24 cellular contexts compared by ENCODE assay signal in the genomic region with DNA sequence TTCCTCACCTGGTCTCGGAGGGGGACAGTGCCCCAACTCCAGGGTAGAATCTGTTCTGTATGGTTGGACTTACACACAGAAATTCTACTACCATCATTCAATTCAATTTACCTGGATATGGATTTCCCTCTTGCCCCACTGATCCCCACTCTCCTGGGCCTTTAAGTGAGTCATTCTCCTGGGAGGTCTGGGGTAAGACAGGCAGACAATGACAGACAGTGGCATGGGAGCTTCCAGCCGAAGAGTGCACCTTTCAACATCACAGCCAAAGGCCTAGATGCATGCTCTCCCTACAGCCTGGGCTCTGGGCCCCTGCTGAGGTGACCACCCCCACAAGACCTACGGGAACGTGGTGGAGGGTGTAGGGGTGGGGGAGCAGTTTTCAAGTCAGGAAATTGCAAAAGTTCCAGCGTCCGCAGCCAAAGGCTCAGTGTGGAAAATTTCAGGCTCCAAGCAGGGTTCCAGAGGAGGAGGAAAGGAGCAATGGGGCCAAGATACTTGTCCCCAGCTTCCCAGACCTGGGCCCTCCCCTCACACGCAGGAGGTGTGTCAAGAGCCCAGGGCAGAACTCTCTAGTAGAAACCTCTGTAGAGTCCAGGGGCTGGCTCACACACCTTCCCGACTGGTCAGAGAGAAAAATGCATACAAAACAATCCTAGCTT.
DNase-seq lines count a peak whose midpoint lies in the region; ATAC-seq and TF ChIP-seq lines count a peak whose summit lies in the region.
"Had no signal": no experiment of that assay in that cellular context is flagged by ENCODE, and none has a peak within 500 bp of the region (broad histone marks: within the 10 kb centered on the region; RNA-seq: fewer than 3 reads in every experiment).

No MANE protein-coding gene starts in this region.

- H3K36me3 Mint-ChIP-seq in H9 (ENCODE audit: insufficient read depth in 1 of 3, low read depth in 3 of 3), result no peaks in the 10 kb centered on the region
- H3K36me3 Mint-ChIP-seq: brain had no signal

- H3K9me3 ChIP-seq in H9 (ENCODE audit: control insufficient read depth, low read depth, low read length) (no peaks in the 10 kb centered on the region), suprapubic skin (no peaks in the 10 kb centered on the region), BE2C (no peaks in the 10 kb centered on the region)
- H3K9me3 ChIP-seq: MG63 had no signal

- no peak for TF ChIP-seq EP300 in suprapubic skin (IDR thresholded peaks at IDR 0.05)

- no peaks in the 10 kb centered on the region for H3K27me3 ChIP-seq in H9 (ENCODE audit: insufficient read depth, low read length)
- peaks cover 12% of the 10 kb centered on the region for H3K27me3 ChIP-seq in suprapubic skin
- H3K27me3 ChIP-seq in BE2C, result no peaks in the 10 kb centered on the region
- H3K27me3 ChIP-seq: BLaER1 treated with 17β-estradiol and CSF1 and Interleukin-3, amounts not matched to agents 10 nM and 100 nM; MG63 had no signal

- no peak overlapping the region for H3K56ac ChIP-seq in H9 (ENCODE audit: insufficient read length, low read depth, low read length)

- no peak overlapping the region for H2BK20ac ChIP-seq in H9 (ENCODE audit: low read depth, low read length, poor library complexity, severe bottlenecking)

- no peak overlapping the region for H3K4me3 Mint-ChIP-seq in H9
- H3K4me3 Mint-ChIP-seq: activated CD4-positive, alpha-beta T cell treated with anti-CD3 and anti-CD28 coated beads, Interleukin-2, amount 10 ng/mL, durations not matched to agents 24 days and 14 days; activated T-cell treated with anti-CD3 and anti-CD28 coated beads, Interleukin-2, amount 50 U/mL, for 4 hours; brain; naive thymus-derived CD4-positive, alpha-beta T cell; stimulated activated naive CD8-positive, alpha-beta T cell treated with anti-CD3 and anti-CD28 coated beads, Interleukin-15, amount 100 ng/mL, for 72 hours had no signal

- no peak overlapping the region for H3K23ac ChIP-seq in H9 (ENCODE audit: insufficient read length, low read depth, low read length)

- peaks cover 5% of the 10 kb centered on the region for H3K27me3 Mint-ChIP-seq in H9 (ENCODE audit: low read depth)

- intact Hi-C loops in left ventricle myocardium superior (cut with micrococcal nuclease), result no loop called here

- no peaks in the 10 kb centered on the region for H3K36me3 ChIP-seq in suprapubic skin
- H3K36me3 ChIP-seq in BE2C, result no peaks in the 10 kb centered on the region
- H3K36me3 ChIP-seq: BLaER1 treated with 17β-estradiol and CSF1 and Interleukin-3, amounts not matched to agents 10 nM and 100 nM; MG63; tibial nerve had no signal

- no peaks in the 10 kb centered on the region for H4K20me1 ChIP-seq in H9 (ENCODE audit: control insufficient read depth, insufficient read depth, insufficient read length)

- H3K18ac ChIP-seq in H9 (ENCODE audit: insufficient read length, low read depth, low read length), result no peak overlapping the region

- no CpG with 5 or more reads among the region's 8 CpGs for WGBS in H9 (ENCODE audit: extremely low coverage, insufficient read length, low lambda C conversion rate)
- WGBS in suprapubic skin, result 67% methylated on average over 8 of the region's 8 CpGs

- H3T11ph ChIP-seq in H9 (ENCODE audit: low read length), result no peak overlapping the region

- no peaks in the 10 kb centered on the region for H3K23me2 ChIP-seq in H9 (ENCODE audit: insufficient read length, low read depth, low read length, poor library complexity, severe bottlenecking)

- no peak overlapping the region for H2AK5ac ChIP-seq in H9 (ENCODE audit: insufficient read length, low read length)

- H3K27ac ChIP-seq in H9 (ENCODE audit: insufficient read length, low read depth, low read length) (no peak overlapping the region), coronary artery (peak overlapping the region; percentile 77 to 88), suprapubic skin (peak overlapping the region; percentile 29)
- H3K27ac ChIP-seq: BLaER1 treated with 17β-estradiol and CSF1 and Interleukin-3, amounts not matched to agents 10 nM and 100 nM; tibial nerve had no signal

- H2BK15ac ChIP-seq in H9 (ENCODE audit: low read depth, low read length), result no peak overlapping the region

- no peaks in the 10 kb centered on the region for H3K79me1 ChIP-seq in H9 (ENCODE audit: insufficient read depth, low read depth, low read length, poor library complexity, severe bottlenecking)

- no peaks in the 10 kb centered on the region for H3K4me1 ChIP-seq in H9 (ENCODE audit: insufficient read depth, low read length)
- peaks cover 33% of the 10 kb centered on the region for H3K4me1 ChIP-seq in suprapubic skin
- H3K4me1 ChIP-seq in BE2C, result no peaks in the 10 kb centered on the region
- H3K4me1 ChIP-seq: BLaER1 treated with 17β-estradiol and CSF1 and Interleukin-3, amounts not matched to agents 10 nM and 100 nM; Caco-2 had no signal

- ATAC-seq in left ventricle myocardium superior, result peak; percentile 75
- ATAC-seq: activated T-cell treated with anti-CD3 and anti-CD28 coated beads, Interleukin-2, amount 50 U/mL, for 4 hours; naive thymus-derived CD4-positive, alpha-beta T cell; stimulated activated naive CD8-positive, alpha-beta T cell treated with anti-CD3 and anti-CD28 coated beads, Interleukin-15, amount 100 ng/mL, for 72 hours had no signal

- no peak overlapping the region for H2BK12ac ChIP-seq in H9 (ENCODE audit: insufficient read length, low read depth, low read length)

- H2BK120ac ChIP-seq in H9 (ENCODE audit: low read depth, low read length, poor library complexity, severe bottlenecking), result no peak overlapping the region

- H4K91ac ChIP-seq in H9 (ENCODE audit: insufficient read length, low read depth, low read length), result no peak overlapping the region

- DNase-seq in H9, result peak; percentile 13
- peak; percentile 72 for DNase-seq in coronary artery (ENCODE audit: low spot score)
- DNase-seq in left ventricle myocardium superior, result peak; percentile 61
- peak in 1 of 2 donors; percentile 68 for DNase-seq in suprapubic skin (ENCODE audit: low spot score in 2 of 2)
- no peak for DNase-seq in HK-2 (ENCODE audit: unreplicated experiment)
- DNase-seq in NCI-H748 (lab: John Stamatoyannopoulos, UW; ENCODE audit: unreplicated experiment), result no peak
- DNase-seq in BE2C, result no peak
- DNase-seq: activated CD4-positive, alpha-beta T cell treated with anti-CD3 and anti-CD28 coated beads, Interleukin-2, amount 10 ng/mL, durations not matched to agents 24 days and 14 days; activated gamma-delta T cell treated with Interleukin-2 at 50 U/mL for 16 hours; activated T-cell treated with anti-CD3 and anti-CD28 coated beads, Interleukin-2, amount 50 U/mL, for 4 hours; Caco-2; HCEC 1CT; midbrain; naive thymus-derived CD4-positive, alpha-beta T cell; NCI-H1417; NCI-H2081 treated with DMSO at 0.1 percent for 48 hours; SHP77; small intestine; stimulated activated naive CD8-positive, alpha-beta T cell treated with anti-CD3 and anti-CD28 coated beads, Interleukin-15, amount 100 ng/mL, for 72 hours had no signal

- no peaks in the 10 kb centered on the region for H3K79me2 ChIP-seq in H9 (ENCODE audit: insufficient read depth, low read length)

- no peak overlapping the region for H3K4ac ChIP-seq in H9 (ENCODE audit: low read depth, low read length)

- H3K4me3 ChIP-seq in coronary artery (peak overlapping the region; percentile 1), suprapubic skin (no peak overlapping the region), BE2C (ENCODE audit: low read depth, low read length) (no peak overlapping the region)
- H3K4me3 ChIP-seq: BLaER1 treated with 17β-estradiol and CSF1 and Interleukin-3, amounts not matched to agents 10 nM and 100 nM; K562; MG63; tibial nerve had no signal

- H3K4me2 ChIP-seq in H9 (ENCODE audit: insufficient read depth, insufficient read length, low read length), result no peak overlapping the region
- H3K4me2 ChIP-seq: BLaER1 treated with 17β-estradiol and CSF1 and Interleukin-3, amounts not matched to agents 10 nM and 100 nM had no signal

- H3K27ac Mint-ChIP-seq in H9, result no peak overlapping the region
- H3K27ac Mint-ChIP-seq: activated CD4-positive, alpha-beta T cell treated with anti-CD3 and anti-CD28 coated beads, Interleukin-2, amount 10 ng/mL, durations not matched to agents 24 days and 14 days; naive thymus-derived CD4-positive, alpha-beta T cell had no signal

- H3K9ac ChIP-seq in H9 (ENCODE audit: extremely low read depth, insufficient read length, low read length), result no peak overlapping the region
- H3K9ac ChIP-seq: BLaER1 treated with 17β-estradiol and CSF1 and Interleukin-3, amounts not matched to agents 10 nM and 100 nM had no signal

- H4K8ac ChIP-seq in H9 (replicated peaks; ENCODE audit: insufficient read length, low read depth, low read length), result no peak overlapping the region

- H2AFZ ChIP-seq in H9 (ENCODE audit: low read length), result no peak overlapping the region

- TF ChIP-seq CTCF in H9 (conservative IDR thresholded peaks at IDR 0.05) (no peak), coronary artery (IDR thresholded peaks at IDR 0.05) (no peak), suprapubic skin (IDR thresholded peaks at IDR 0.05) (no peak), BE2C (IDR thresholded peaks at IDR 0.05; ENCODE audit: low read depth, low read length) (no peak)

- peaks cover 0 to 5% of the 10 kb centered on the region in 2 experiments; a peak in 1 of 4 replicates for H3K4me1 Mint-ChIP-seq in H9
- H3K4me1 Mint-ChIP-seq: activated CD4-positive, alpha-beta T cell treated with anti-CD3 and anti-CD28 coated beads, Interleukin-2, amount 10 ng/mL, durations not matched to agents 24 days and 14 days; naive thymus-derived CD4-positive, alpha-beta T cell; stimulated activated naive CD8-positive, alpha-beta T cell treated with anti-CD3 and anti-CD28 coated beads, Interleukin-15, amount 100 ng/mL, for 72 hours had no signal

- no peak overlapping the region for H4K5ac ChIP-seq in H9 (ENCODE audit: insufficient read length, low read depth, low read length)

- no peak for TF ChIP-seq POLR2A in suprapubic skin (IDR thresholded peaks at IDR 0.05)

- no peak overlapping the region for H2BK5ac ChIP-seq in H9 (ENCODE audit: insufficient read length, low read length)

- H3K9me3 Mint-ChIP-seq in H9, result peaks cover 3% of the 10 kb centered on the region in 2 experiments; a peak in 2 of 5 replicates

- no peak overlapping the region for H3K14ac ChIP-seq in H9 (ENCODE audit: insufficient read depth, low read length)

Comparison
In these comparisons a context has a peak if more than half of its experiments do, and no peak if none do; other contexts are left out.
1. DNase-seq: peak in H9 (single experiment), coronary artery (single experiment) and left ventricle myocardium superior (single experiment); none in HK-2 (single experiment), NCI-H748 (single experiment) and BE2C (single experiment).